ENCODE assay signal across 20 cellular contexts in the genomic region with DNA sequence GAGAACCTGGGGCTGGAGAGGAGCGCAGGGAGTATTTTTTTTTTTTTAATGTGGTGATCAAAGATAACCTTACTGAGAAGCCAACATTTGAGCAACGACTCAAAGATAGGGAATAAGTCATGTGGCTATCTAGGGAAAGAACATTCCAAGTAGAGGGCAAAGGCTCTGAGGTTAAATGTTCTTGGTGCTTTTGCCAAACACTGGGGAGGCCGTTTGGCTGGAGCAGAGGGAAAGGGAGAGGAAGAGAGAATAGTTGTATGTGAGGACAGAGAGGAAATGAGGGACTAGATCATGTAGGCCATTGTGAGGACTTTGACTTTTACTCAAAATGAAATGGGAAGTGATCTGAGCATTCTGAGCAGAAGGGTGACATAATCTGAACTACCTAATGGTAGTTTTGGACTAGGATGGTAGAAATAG. TPM values are rescaled to one million over a fixed set of nuclear protein-coding genes. Genes with fewer than 3 reads are reported as not detected.
DNase-seq lines count a peak whose midpoint lies in the region; ATAC-seq, FAIRE-seq and TF ChIP-seq lines count a peak whose summit lies in the region.
"Had no signal": no experiment of that assay in that cellular context is flagged by ENCODE, and none has a peak within 500 bp of the region (broad histone marks: within the 10 kb centered on the region; RNA-seq: fewer than 3 reads in every experiment).

No MANE protein-coding gene starts in this region.

- FAIRE-seq in GM12878 (lab: Jason Lieb, UNC) (no peak), urothelium cell line (lab: Jason Lieb, UNC) (no peak)
- FAIRE-seq: A204.1 had no signal

- in situ Hi-C loops in GM12878 (cut with MboI), result no loop called here

- TF ChIP-seq EP300 in GM12878 (IDR thresholded peaks at IDR 0.05; ENCODE audit: borderline replicate concordance in 1 of 2, control insufficient read depth in 1 of 2, low read depth in 2 of 2, low read length in 2 of 2), result no peak

- no peaks in the 10 kb centered on the region for H3K4me1 ChIP-seq in GM12878 (ENCODE audit: control insufficient read depth, insufficient read depth, low read length)
- peaks cover 6 to 65% (median 45%) of the 10 kb centered on the region in 5 donors for H3K4me1 ChIP-seq in subcutaneous abdominal adipose tissue (ENCODE audit: control insufficient read depth in 5 of 5, insufficient read depth in 5 of 5, low read length in 5 of 5)
- H3K4me1 ChIP-seq in esophagus squamous epithelium, result peaks cover 10 to 23% (median 17%) of the 10 kb centered on the region in 3 donors

- H3K36me3 Mint-ChIP-seq in T-helper 2 cell treated with Interferon-gamma antibody and Interleukin-4, amounts not matched to agents 5 μg/mL and 100 μg/mL, for 36 hours (ENCODE audit: low read depth), result peaks cover 23% of the 10 kb centered on the region
- H3K36me3 Mint-ChIP-seq: activated naive CD4-positive, alpha-beta T cell treated with anti-CD3 and anti-CD28 coated beads, Interleukin-2, amount 50 U/mL, for 72 hours had no signal

- POLR2A ChIA-PET in GM12878 (lab: Charles Lee), result interaction anchor here (0.6 to 1.1 kb wide), 5 partner anchors 15 to 1048 kb away, joined by 3 to 13 read pairs (median 4); no protein-coding TSS in a partner anchor

- H3K27me3 ChIP-seq in GM12878 (replicated peaks in 1 of 2; ENCODE audit: control insufficient read depth in 2 of 2, insufficient read depth in 2 of 2, low read length in 1 of 2) (no peaks in the 10 kb centered on the region), subcutaneous abdominal adipose tissue (ENCODE audit: control insufficient read depth in 5 of 5, insufficient read depth in 4 of 5, low read length in 5 of 5) (no peaks in the 10 kb centered on the region), esophagus squamous epithelium (no peaks in the 10 kb centered on the region)
- H3K27me3 ChIP-seq: ovary had no signal

- TF ChIP-seq CTCF in GM12878 (IDR thresholded peaks at IDR 0.05 in 2 of 3, conservative IDR thresholded peaks at IDR 0.05 in 1 of 3; ENCODE audit: control insufficient read depth in 2 of 3, extremely low read depth in 1 of 3, insufficient read depth in 1 of 3, low read depth in 3 of 3, low read length in 3 of 3), result no peak
- no peak for TF ChIP-seq CTCF in esophagus squamous epithelium (IDR thresholded peaks at IDR 0.05)

- 49% methylated on average over 3 of the region's 3 CpGs for WGBS in GM12878 (ENCODE audit: insufficient coverage, insufficient replicate concordance, low lambda C conversion rate, missing lambda C conversion rate)
- WGBS in esophagus squamous epithelium, 2 donors, result 46 to 62% methylated on average over 3 of the region's 3 CpGs

- TF ChIP-seq POLR2A in GM12878 (IDR thresholded peaks at IDR 0.05; ENCODE audit: low read depth, low read length) (no peak), esophagus squamous epithelium (IDR thresholded peaks at IDR 0.05) (no peak)

- H3K27ac Mint-ChIP-seq in T-helper 2 cell treated with Interferon-gamma antibody and Interleukin-4, amounts not matched to agents 5 μg/mL and 100 μg/mL, for 36 hours, result peak overlapping the region; percentile 0
- H3K27ac Mint-ChIP-seq: endodermal cell, T-helper 17 cell had no signal

- intact Hi-C loops in GM12878 (cut with micrococcal nuclease; ENCODE audit: unreplicated experiment) (no loop called here), left colon (cut with DNase I, micrococcal nuclease) (no loop called here), posterior vena cava (cut with DNase I) (no loop called here), esophagus squamous epithelium (cut with DNase I) (no loop called here)

- H3K4me3 ChIP-seq in GM12878 (no peak overlapping the region), subcutaneous abdominal adipose tissue (ENCODE audit: low read depth in 1 of 5, low read length in 5 of 5) (no peak overlapping the region), esophagus squamous epithelium (no peak overlapping the region)
- H3K4me3 ChIP-seq: ovary had no signal

- no peak overlapping the region for H3K4me3 Mint-ChIP-seq in T-helper 2 cell treated with Interferon-gamma antibody and Interleukin-4, amounts not matched to agents 5 μg/mL and 100 μg/mL, for 36 hours
- H3K4me3 Mint-ChIP-seq: CD4-positive, alpha-beta memory T cell; endodermal cell; T-helper 17 cell had no signal

- RAD21 ChIA-PET in GM12878 (lab: Charles Lee; ENCODE audit: unreplicated experiment), result interaction anchor here (0.6 to 1.5 kb wide), 2 partner anchors 21 to 192 kb away, joined by 3 to 4 read pairs; no protein-coding TSS in a partner anchor

- no TSS peak for BruUV-seq in GM12878 (replicated peaks; lab: Mats Ljungman, UMichigan)

- H3K9me3 ChIP-seq in GM12878 (replicated peaks; ENCODE audit: control insufficient read depth, insufficient read depth, low read length) (no peaks in the 10 kb centered on the region), subcutaneous abdominal adipose tissue (ENCODE audit: control insufficient read depth in 5 of 5, low read length in 5 of 5) (no peaks in the 10 kb centered on the region), esophagus squamous epithelium (no peaks in the 10 kb centered on the region)
- H3K9me3 ChIP-seq: ovary had no signal

- no peak overlapping the region for H3K27ac ChIP-seq in GM12878 (ENCODE audit: control insufficient read depth, insufficient read depth)
- peak overlapping the region; percentile 69 for H3K27ac ChIP-seq in subcutaneous abdominal adipose tissue (ENCODE audit: low read depth, low read length)
- no peak overlapping the region for H3K27ac ChIP-seq in esophagus squamous epithelium
- H3K27ac ChIP-seq: ovary, RWPE1 had no signal

- peak; percentile 80 for ATAC-seq in GM12878
- peak; percentile 38 for ATAC-seq in left colon
- ATAC-seq: activated naive CD4-positive, alpha-beta T cell treated with anti-CD3 and anti-CD28 coated beads, Interleukin-2, amount 50 U/mL, for 72 hours; T-helper 17 cell had no signal

- no peaks in the 10 kb centered on the region for H3K27me3 Mint-ChIP-seq in T-helper 2 cell treated with Interferon-gamma antibody and Interleukin-4, amounts not matched to agents 5 μg/mL and 100 μg/mL, for 36 hours (ENCODE audit: low read depth)
- H3K27me3 Mint-ChIP-seq: CD4-positive, alpha-beta memory T cell; T-helper 17 cell had no signal

- H3K36me3 ChIP-seq in GM12878 (ENCODE audit: control insufficient read depth in 2 of 2, insufficient read depth in 2 of 2, low read length in 1 of 2), result no peaks in the 10 kb centered on the region
- H3K36me3 ChIP-seq in subcutaneous abdominal adipose tissue (ENCODE audit: control insufficient read depth in 5 of 5, insufficient read depth in 5 of 5, low read length in 5 of 5), result peaks cover 0 to 7% (median 5%) of the 10 kb centered on the region in 5 donors
- H3K36me3 ChIP-seq in esophagus squamous epithelium, result peaks cover 0 to 8% (median 0%) of the 10 kb centered on the region in 3 donors
- H3K36me3 ChIP-seq: ovary had no signal

- H3K9me3 Mint-ChIP-seq in T-helper 2 cell treated with Interferon-gamma antibody and Interleukin-4, amounts not matched to agents 5 μg/mL and 100 μg/mL, for 36 hours, result no peaks in the 10 kb centered on the region
- H3K9me3 Mint-ChIP-seq: activated naive CD4-positive, alpha-beta T cell treated with anti-CD3 and anti-CD28 coated beads, Interleukin-2, amount 50 U/mL, for 72 hours; CD4-positive, alpha-beta memory T cell had no signal

- SMC1A ChIA-PET in GM12878 (lab: Charles Lee; ENCODE audit: uncharacterized antibody, unreplicated experiment), result interaction anchor here (0.6 to 2.5 kb wide), 7 partner anchors 18 to 276 kb away, joined by 3 to 6 read pairs (median 3); a partner anchor contains a TSS

- no peaks in the 10 kb centered on the region for H4K20me1 ChIP-seq in GM12878 (ENCODE audit: control insufficient read depth, insufficient read depth)

- no peak for DNase-seq in T-helper 2 cell treated with Interferon-gamma antibody and Interleukin-4, amounts not matched to agents 5 μg/mL and 100 μg/mL, for 36 hours (ENCODE audit: low spot score)
- DNase-seq in T-helper 2 cell (no peak), GM12878 (ENCODE audit: low read depth, low spot score) (no peak), left colon (no peak), posterior vena cava (ENCODE audit: low spot score) (no peak), urothelium cell line (ENCODE audit: low spot score) (no peak), esophagus squamous epithelium (lab: John Stamatoyannopoulos, UW) (no peak)
- DNase-seq: activated CD4-positive, alpha-beta T cell treated with anti-CD3 and anti-CD28 coated beads for 48 hours; CD4-positive, alpha-beta memory T cell; endodermal cell; Karpas-422; NCI-H1930; NCI-H748 treated with DMSO at 0.1 percent for 48 hours; stimulated activated CD4-positive, alpha-beta T cell treated with anti-CD3 and anti-CD28 coated beads, Interleukin-15, amount 100 ng/mL, for 24 hours; T-helper 17 cell had no signal

- H2AFZ ChIP-seq in GM12878 (ENCODE audit: control insufficient read depth, low read depth, low read length), result no peak overlapping the region

- CTCF ChIA-PET in GM12878 (lab: Yijun Ruan, JAX), result interaction anchor here (0.7 to 2.3 kb wide), 3 partner anchors 24 to 1913 kb away, joined by 3 to 11 read pairs (median 3); a partner anchor contains a TSS

- H3K9ac ChIP-seq in GM12878 (ENCODE audit: control insufficient read depth, insufficient read depth, low read length) (no peak overlapping the region), subcutaneous abdominal adipose tissue (ENCODE audit: low read length in 5 of 5) (peak overlapping the region in 1 of 5 donors; percentile 40)

- H3K79me2 ChIP-seq in GM12878 (ENCODE audit: control insufficient read depth, insufficient read depth, low read length), result no peaks in the 10 kb centered on the region

- TF ChIP-seq RAD21 in GM12878 (IDR thresholded peaks at IDR 0.05; ENCODE audit: insufficient read depth, low read depth, low read length), result no peak

- peaks cover 10% of the 10 kb centered on the region for H3K4me1 Mint-ChIP-seq in T-helper 2 cell treated with Interferon-gamma antibody and Interleukin-4, amounts not matched to agents 5 μg/mL and 100 μg/mL, for 36 hours (ENCODE audit: low read depth)
- H3K4me1 Mint-ChIP-seq: endodermal cell had no signal

- no peak overlapping the region for H3K4me2 ChIP-seq in GM12878 (ENCODE audit: control insufficient read depth, insufficient read depth)

RNA-seq across cellular contexts. Expression of a gene that starts 27.8 kb away (rescaled TPM):
- 13.2 and 19.2 TPM in 2 replicates for total RNA-seq in GM12878 (2013; cell fraction: nucleolus; rRNA removed)
- 31.4 and 34.2 TPM in 2 replicates for total RNA-seq in GM12878 (2014; rRNA removed)
- 25.4 and 26.0 TPM in 2 replicates for total RNA-seq in GM12878 (2014; rRNA removed; fragmentation: Illumina TruSeq; extraction: Trizol)
- 28.1 and 36.5 TPM in 2 replicates for total RNA-seq in GM12878 (2021)
- 15.4 TPM for polyA plus RNA-seq in GM12878 (2011; ENCODE audit: low read depth)
- polyA plus RNA-seq in GM12878 (2011; rRNA removed), result 2.8 and 3.1 TPM in 2 replicates
- polyA plus RNA-seq in GM12878 (2011; cell fraction: cytosol; rRNA removed), result 1.9 and 2.3 TPM in 2 replicates
- 3.4 and 6.6 TPM in 2 replicates for polyA plus RNA-seq in GM12878 (2011; cell fraction: nucleus; rRNA removed)
- 14.9 and 18.0 TPM in 2 replicates for polyA plus RNA-seq in GM12878 (2012)
- polyA plus RNA-seq in GM12878 (2014; fragmentation: Illumina TruSeq; extraction: Trizol), result 28.6 and 34.0 TPM in 2 replicates
- 10 to 100 TPM; 11.1 to 15.9 TPM for polyA plus RNA-seq in GM12878 (2014; fragmentation: Nextera tagmentation; extraction: Ambion mirVana)
- polyA plus RNA-seq in GM12878 (2014; rRNA removed), result 32.4 and 37.2 TPM in 2 replicates
- 10 to 100 TPM; 19.2 to 22.9 TPM for polyA plus RNA-seq in GM12878 (2016; fragmentation: Nextera tagmentation; extraction: Ambion mirVana)
- 3.6 and 5.4 TPM in 2 replicates for polyA minus RNA-seq in GM12878 (2011; rRNA and poly(A)+ RNA removed)
- 2.9 and 3.4 TPM in 2 replicates for polyA minus RNA-seq in GM12878 (2011; cell fraction: cytosol; rRNA and poly(A)+ RNA removed)
- polyA minus RNA-seq in GM12878 (2011; cell fraction: nucleus; rRNA and poly(A)+ RNA removed), result 1.6 and 3.1 TPM in 2 replicates
- 100 to 1,000 TPM; 343 to 383 TPM for total RNA-seq in left colon
- 10 to 100 TPM; 37.4 to 43.1 TPM for total RNA-seq in posterior vena cava
- 10 to 100 TPM; 29.5 to 69.1 (median 43.6) TPM for total RNA-seq in esophagus squamous epithelium

RNA-seq across cellular contexts. Expression of a gene that starts 31.6 kb away (rescaled TPM):
- total RNA-seq in GM12878 (2013; cell fraction: nucleolus; rRNA removed), result 7.4 and 8.8 TPM in 2 replicates
- 4.5 and 6.7 TPM in 2 replicates for total RNA-seq in GM12878 (2014; rRNA removed)
- total RNA-seq in GM12878 (2014; rRNA removed; fragmentation: Illumina TruSeq; extraction: Trizol), result 2.2 and 2.5 TPM in 2 replicates
- total RNA-seq in GM12878 (2021), result 12.0 and 14.1 TPM in 2 replicates
- 4.5 TPM for polyA plus RNA-seq in GM12878 (2011; ENCODE audit: low read depth)
- 0.10 and 0.53 TPM in 2 replicates for polyA plus RNA-seq in GM12878 (2011; rRNA removed)
- 0.49 and 0.62 TPM in 2 replicates for polyA plus RNA-seq in GM12878 (2011; cell fraction: cytosol; rRNA removed)
- 2.9 and 3.8 TPM in 2 replicates for polyA plus RNA-seq in GM12878 (2011; cell fraction: nucleus; rRNA removed)
- 9.2 and 13.3 TPM in 2 replicates for polyA plus RNA-seq in GM12878 (2012)
- polyA plus RNA-seq in GM12878 (2014; fragmentation: Illumina TruSeq; extraction: Trizol), result 1.9 and 5.6 TPM in 2 replicates
- under 1 TPM; 0.02 to 0.18 TPM for polyA plus RNA-seq in GM12878 (2014; fragmentation: Nextera tagmentation; extraction: Ambion mirVana)
- polyA plus RNA-seq in GM12878 (2014; rRNA removed), result 14.7 and 16.7 TPM in 2 replicates
- 1 to 10 TPM; 5.0 to 7.5 TPM for polyA plus RNA-seq in GM12878 (2016; fragmentation: Nextera tagmentation; extraction: Ambion mirVana)
- 0.22 and 1.2 TPM in 2 replicates for polyA minus RNA-seq in GM12878 (2011; rRNA and poly(A)+ RNA removed)
- not detected in 2 replicates for polyA minus RNA-seq in GM12878 (2011; cell fraction: cytosol; rRNA and poly(A)+ RNA removed)
- polyA minus RNA-seq in GM12878 (2011; cell fraction: nucleus; rRNA and poly(A)+ RNA removed), result 1.1 and 1.2 TPM in 2 replicates
- 10 to 100 TPM; 20.5 to 22.5 TPM for total RNA-seq in left colon
- 10 to 100 TPM; 11.1 to 11.8 TPM for total RNA-seq in posterior vena cava
- 1 to 10 TPM; 1.8 to 8.2 (median 5.1) TPM for total RNA-seq in esophagus squamous epithelium

RNA-seq across cellular contexts. Expression of a gene that starts 51.4 kb away (rescaled TPM):
- total RNA-seq in GM12878 (2013; cell fraction: nucleolus; rRNA removed), result 28.6 and 36.4 TPM in 2 replicates
- total RNA-seq in GM12878 (2014; rRNA removed) (76.8 and 89.5 TPM in 2 replicates), GM12878 (2014; rRNA removed; fragmentation: Illumina TruSeq; extraction: Trizol) (56.6 and 57.3 TPM in 2 replicates), GM12878 (2021) (62.7 and 66.3 TPM in 2 replicates), left colon (100 to 1,000 TPM in 1 of 2 donors, 10 to 100 TPM in 1; 72.5 to 112 TPM), posterior vena cava (10 to 100 TPM; 23.2 to 25.5 TPM), esophagus squamous epithelium (10 to 100 TPM; 61.3 to 75.2 (median 64.5) TPM)
- polyA plus RNA-seq in GM12878 (2011; ENCODE audit: low read depth), result 27.4 TPM
- polyA plus RNA-seq in GM12878 (2011; rRNA removed) (45.7 and 65.8 TPM in 2 replicates), GM12878 (2014; fragmentation: Illumina TruSeq; extraction: Trizol) (49.8 and 69.0 TPM in 2 replicates), GM12878 (2014; fragmentation: Nextera tagmentation; extraction: Ambion mirVana) (10 to 100 TPM; 12.7 to 39.5 TPM), GM12878 (2014; rRNA removed) (78.8 and 79.5 TPM in 2 replicates), GM12878 (2016; fragmentation: Nextera tagmentation; extraction: Ambion mirVana) (100 to 1,000 TPM; 106 to 120 TPM)
- 67.0 and 79.0 TPM in 2 replicates for polyA plus RNA-seq in GM12878 (2011; cell fraction: cytosol; rRNA removed)
- 81.9 and 92.0 TPM in 2 replicates for polyA plus RNA-seq in GM12878 (2011; cell fraction: nucleus; rRNA removed)
- 36.8 and 40.4 TPM in 2 replicates for polyA plus RNA-seq in GM12878 (2012)
- polyA minus RNA-seq in GM12878 (2011; rRNA and poly(A)+ RNA removed), result 39.4 and 51.5 TPM in 2 replicates
- 16.6 and 16.8 TPM in 2 replicates for polyA minus RNA-seq in GM12878 (2011; cell fraction: cytosol; rRNA and poly(A)+ RNA removed)
- polyA minus RNA-seq in GM12878 (2011; cell fraction: nucleus; rRNA and poly(A)+ RNA removed), result 24.3 and 29.4 TPM in 2 replicates

RNA-seq across cellular contexts. Expression of a gene that starts 51.5 kb away (rescaled TPM):
- 1.3 and 1.4 TPM in 2 replicates for total RNA-seq in GM12878 (2013; cell fraction: nucleolus; rRNA removed)
- total RNA-seq in GM12878 (2014; rRNA removed), result under 0.01 TPM in 1 of 2 replicates, not detected in the other
- total RNA-seq in GM12878 (2014; rRNA removed; fragmentation: Illumina TruSeq; extraction: Trizol), result 0.04 TPM in 1 of 2 replicates, not detected in the other
- total RNA-seq in GM12878 (2021), result 0.13 TPM in 1 of 2 replicates, not detected in the other
- 0.55 TPM for polyA plus RNA-seq in GM12878 (2011; ENCODE audit: low read depth)
- polyA plus RNA-seq in GM12878 (2011; rRNA removed), result 0.09 and 0.22 TPM in 2 replicates
- 0.09 and 0.12 TPM in 2 replicates for polyA plus RNA-seq in GM12878 (2011; cell fraction: cytosol; rRNA removed)
- 0.69 and 0.98 TPM in 2 replicates for polyA plus RNA-seq in GM12878 (2011; cell fraction: nucleus; rRNA removed)
- 0.43 and 1.1 TPM in 2 replicates for polyA plus RNA-seq in GM12878 (2012)
- 0.01 TPM in 1 of 2 replicates, not detected in the other for polyA plus RNA-seq in GM12878 (2014; fragmentation: Illumina TruSeq; extraction: Trizol)
- polyA plus RNA-seq in GM12878 (2014; fragmentation: Nextera tagmentation; extraction: Ambion mirVana), result not detected
- 0.20 and 0.37 TPM in 2 replicates for polyA plus RNA-seq in GM12878 (2014; rRNA removed)
- under 1 TPM; 0.25 to 0.40 TPM for polyA plus RNA-seq in GM12878 (2016; fragmentation: Nextera tagmentation; extraction: Ambion mirVana)
- polyA minus RNA-seq in GM12878 (2011; rRNA and poly(A)+ RNA removed), result 0.15 TPM in 1 of 2 replicates, not detected in the other
- polyA minus RNA-seq in GM12878 (2011; cell fraction: cytosol; rRNA and poly(A)+ RNA removed), result not detected in 2 replicates
- not detected in 2 replicates for polyA minus RNA-seq in GM12878 (2011; cell fraction: nucleus; rRNA and poly(A)+ RNA removed)
- total RNA-seq in left colon, result 1 to 10 TPM; 1.2 to 1.3 TPM
- under 1 TPM; 0.42 to 0.57 TPM for total RNA-seq in posterior vena cava
- under 1 TPM in 1 of 4 donors, not detected in 3; 0.19 TPM for total RNA-seq in esophagus squamous epithelium

Comparison
In these comparisons a context has a peak if more than half of its experiments do, and no peak if none do; other contexts are left out.
1. RNA of a gene that starts 27.8 kb away (total RNA-seq): 343 to 383 TPM in left colon; 29.5 to 69.1 TPM in esophagus squamous epithelium, 37.4 to 43.1 TPM in posterior vena cava and 13.2 to 36.5 TPM in GM12878; every median in the first group is over 4 times any median in the second.